26 cellular contexts compared by ENCODE assay signal in genomic region chr20:1804554-1804956, GRCh38.
A peak's percentile ranks its signal among the peaks of the same experiment; 100 is the strongest.
DNase-seq lines count a peak whose midpoint lies in the region; ATAC-seq and TF ChIP-seq lines count a peak whose summit lies in the region.
"Had no signal": no experiment of that assay in that cellular context is flagged by ENCODE, and none has a peak within 500 bp of the region (broad histone marks: within the 10 kb centered on the region; RNA-seq: fewer than 3 reads in every experiment).

No MANE protein-coding gene starts in this region.

- no peak for ATAC-seq in RWPE2 (ENCODE audit: low read depth)
- ATAC-seq: activated CD8-positive, alpha-beta T cell treated with anti-CD3 and anti-CD28 coated beads for 36 hours had no signal

- no peaks in the 10 kb centered on the region for H3K79me2 ChIP-seq in MM.1S (ENCODE audit: low read length)

- no peak overlapping the region for H3K9ac ChIP-seq in MM.1S (ENCODE audit: low read length)
- H3K9ac ChIP-seq: KMS-11 had no signal

- H3K4me3 Mint-ChIP-seq in CD14-positive monocyte, result peak overlapping the region in 1 of 2 donors; percentile 90
- no peak overlapping the region for H3K4me3 Mint-ChIP-seq in osteocyte (ENCODE audit: unreplicated experiment)

- H3K4me1 ChIP-seq in RWPE2 (ENCODE audit: insufficient read depth, poor library complexity, severe bottlenecking) (peaks cover 20% of the 10 kb centered on the region), MM.1S (ENCODE audit: low read length) (peaks cover 18% of the 10 kb centered on the region)
- H3K4me1 ChIP-seq: testis had no signal

- H3K4me2 ChIP-seq in MM.1S (ENCODE audit: low read depth, low read length), result no peak overlapping the region
- H3K4me2 ChIP-seq: KMS-11 had no signal

- peaks cover 11% of the 10 kb centered on the region; the same call in 1 of the 2 replicates for H3F3A ChIP-seq in MM.1S (ENCODE audit: insufficient read depth, low read length)

- DNase-seq in CD14-positive monocyte (ENCODE audit: low spot score) (no peak), RWPE2 (ENCODE audit: low spot score) (no peak), islet precursor cell (peak; percentile 39), osteocyte (ENCODE audit: extremely low spot score, unreplicated experiment) (peak; percentile 49), HUDEP-2 (lab: John Stamatoyannopoulos, UW; ENCODE audit: unreplicated experiment in 76 of 76) (no peak), DMS 273 treated with DMSO at 0.1 percent for 48 hours (lab: John Stamatoyannopoulos, UW) (no peak), MM.1S (no peak), NCI-H2081 (lab: John Stamatoyannopoulos, UW) (no peak)
- DNase-seq: activated CD4-positive, CD25-positive, alpha-beta regulatory T cell; activated CD8-positive, alpha-beta T cell treated with anti-CD3 and anti-CD28 coated beads for 36 hours; activated T-cell treated with anti-CD3 and anti-CD28 coated beads, Interleukin-2, amount 50 U/mL, for 24 hours; brain microvascular endothelial cell; CD8-positive, alpha-beta memory T cell; DND-41; erythroblast; foreskin melanocyte; HFFc6; NCI-H1105; NCI-H524 treated with DMSO at 0.1 percent for 48 hours; stimulated activated CD4-positive, alpha-beta T cell treated with anti-CD3 and anti-CD28 coated beads, Interleukin-12 subunit alpha, Interleukin-12 subunit beta, amount 100 ng/mL, for 4 hours; testis had no signal

- H3K36me3 ChIP-seq in RWPE2 (ENCODE audit: low read depth) (no peaks in the 10 kb centered on the region), MM.1S (replicated peaks; ENCODE audit: insufficient read depth, low read length) (no peaks in the 10 kb centered on the region)
- H3K36me3 ChIP-seq: brain microvascular endothelial cell, SJSA1 had no signal

- H3K9me3 ChIP-seq in RWPE2 (ENCODE audit: severe bottlenecking) (no peaks in the 10 kb centered on the region), MM.1S (replicated peaks; ENCODE audit: insufficient read depth, low read length) (no peaks in the 10 kb centered on the region)
- H3K9me3 ChIP-seq: SJSA1, testis had no signal

- H2AFZ ChIP-seq in MM.1S (ENCODE audit: low read length), result no peak overlapping the region

- H3K27ac ChIP-seq in RWPE2 (ENCODE audit: poor library complexity, severe bottlenecking) (peak overlapping the region; percentile 50), MM.1S (ENCODE audit: low read length) (no peak overlapping the region)
- H3K27ac ChIP-seq: brain microvascular endothelial cell, KMS-11, SJSA1, testis had no signal

- H3K4me3 ChIP-seq in RWPE2 (ENCODE audit: severe bottlenecking) (no peak overlapping the region), MM.1S (ENCODE audit: low read length) (no peak overlapping the region)
- H3K4me3 ChIP-seq: SJSA1 had no signal

- H3K36me3 Mint-ChIP-seq in CD14-positive monocyte (peaks cover 12 to 16% of the 10 kb centered on the region in 2 donors), osteocyte (ENCODE audit: unreplicated experiment) (no peaks in the 10 kb centered on the region)
- H3K36me3 Mint-ChIP-seq: activated naive CD4-positive, alpha-beta T cell treated with anti-CD3 and anti-CD28 coated beads, Interleukin-2, amount 50 U/mL, for 72 hours; CD8-positive, alpha-beta memory T cell; mesothelial cell of epicardium had no signal

- H3K27me3 ChIP-seq in RWPE2 (ENCODE audit: insufficient read depth, poor library complexity, severe bottlenecking), result no peaks in the 10 kb centered on the region
- peaks cover 3% of the 10 kb centered on the region; the same call in 1 of the 2 replicates for H3K27me3 ChIP-seq in MM.1S (replicated peaks; ENCODE audit: insufficient read depth, low read length)
- H3K27me3 ChIP-seq: brain microvascular endothelial cell, SJSA1, testis had no signal

- intact Hi-C loops in CD14-positive monocyte (cut with micrococcal nuclease), result loop anchor here (5.0 kb wide), 3 partner anchors 38 to 68 kb away; no protein-coding TSS in a partner anchor

- H3K9me3 Mint-ChIP-seq in CD14-positive monocyte (peaks cover 0 to 5% (median 0%) of the 10 kb centered on the region in 7 donors), osteocyte (ENCODE audit: unreplicated experiment) (no peaks in the 10 kb centered on the region)
- H3K9me3 Mint-ChIP-seq: activated CD8-positive, alpha-beta T cell treated with anti-CD3 and anti-CD28 coated beads for 36 hours; activated naive CD4-positive, alpha-beta T cell treated with anti-CD3 and anti-CD28 coated beads, Interleukin-2, amount 50 U/mL, for 72 hours; activated T-cell treated with anti-CD3 and anti-CD28 coated beads, Interleukin-2, amount 50 U/mL, for 24 hours; CD8-positive, alpha-beta memory T cell; HFFc6; mesothelial cell of epicardium; T-helper 2 cell treated with Interferon-gamma antibody and Interleukin-4, amounts not matched to agents 5 μg/mL and 100 μg/mL, for 36 hours had no signal

- H3K27me3 Mint-ChIP-seq in CD14-positive monocyte (ENCODE audit: low read depth in 3 of 3) (peaks cover 0 to 1% (median under 1%) of the 10 kb centered on the region in 3 donors), osteocyte (ENCODE audit: unreplicated experiment) (peaks cover 14% of the 10 kb centered on the region)

- H3K27ac Mint-ChIP-seq in CD14-positive monocyte (peak overlapping the region; percentile 91 to 97 (median 95)), osteocyte (ENCODE audit: unreplicated experiment) (no peak overlapping the region)
- H3K27ac Mint-ChIP-seq: activated CD8-positive, alpha-beta T cell treated with anti-CD3 and anti-CD28 coated beads for 36 hours; activated naive CD4-positive, alpha-beta T cell treated with anti-CD3 and anti-CD28 coated beads, Interleukin-2, amount 50 U/mL, for 72 hours; activated T-cell treated with anti-CD3 and anti-CD28 coated beads, Interleukin-2, amount 50 U/mL, for 24 hours; CD8-positive, alpha-beta memory T cell; HFFc6; mesothelial cell of epicardium; T-helper 2 cell treated with Interferon-gamma antibody and Interleukin-4, amounts not matched to agents 5 μg/mL and 100 μg/mL, for 36 hours had no signal

- TF ChIP-seq CTCF in CD14-positive monocyte (IDR thresholded peaks at IDR 0.05) (no peak), RWPE2 (IDR thresholded peaks at IDR 0.05; ENCODE audit: poor library complexity, severe bottlenecking) (no peak), osteocyte (IDR thresholded peaks at IDR 0.05) (no peak), MM.1S (IDR thresholded peaks at IDR 0.05; ENCODE audit: low read length) (no peak)

- H4K20me1 ChIP-seq in MM.1S (ENCODE audit: insufficient read depth, low read length), result no peaks in the 10 kb centered on the region

- H3K4me1 Mint-ChIP-seq in CD14-positive monocyte, result peaks cover 65% of the 10 kb centered on the region
- peaks cover 19% of the 10 kb centered on the region for H3K4me1 Mint-ChIP-seq in osteocyte (ENCODE audit: unreplicated experiment)

- no peaks in the 10 kb centered on the region for H3K9me2 ChIP-seq in MM.1S (replicated peaks; ENCODE audit: insufficient read depth, low read length)

Comparison
In these comparisons a context has a peak if more than half of its experiments do, and no peak if none do; other contexts are left out.
1. DNase-seq: peak in islet precursor cell (single experiment) and osteocyte (single experiment); none in CD14-positive monocyte (single experiment), RWPE2 (single experiment), HUDEP-2 (0 of 76), DMS 273 treated with DMSO at 0.1 percent for 48 hours (single experiment), MM.1S (single experiment) and NCI-H2081 (0 of 2).